8 cellular contexts compared by ENCODE assay signal in the genomic region with DNA sequence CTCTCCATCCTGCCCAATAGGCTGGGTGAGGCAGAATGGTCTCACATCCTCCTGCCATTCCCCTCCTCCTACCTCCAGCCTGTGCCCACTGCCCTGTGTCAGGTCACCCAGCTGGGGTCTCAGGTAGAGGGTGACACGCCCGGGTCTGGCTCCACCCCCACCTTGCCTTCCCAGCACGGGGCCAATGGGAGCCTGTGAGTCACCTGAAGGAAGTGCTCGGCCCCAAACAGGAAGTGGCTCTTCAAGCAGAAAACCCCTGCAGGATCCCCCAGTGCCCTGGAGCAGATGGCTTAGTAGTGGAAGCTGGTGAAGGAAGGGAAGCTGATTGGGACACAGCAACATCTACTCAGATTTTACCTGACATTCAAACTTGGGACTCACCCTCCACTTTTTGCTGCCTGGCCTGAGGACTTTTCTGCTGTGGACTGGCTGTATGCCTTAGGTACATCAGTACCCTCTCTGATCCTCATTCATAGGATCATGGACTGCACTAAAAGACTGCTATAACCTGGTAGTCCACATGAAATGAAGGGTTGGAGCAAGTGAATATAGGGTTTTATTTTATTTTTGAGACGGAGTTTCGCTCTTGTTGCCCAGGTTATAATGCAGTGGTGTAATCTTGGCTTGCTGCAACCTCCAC. TPM values are rescaled to one million over a fixed set of nuclear protein-coding genes. Genes with fewer than 3 reads are reported as not detected.
DNase-seq lines count a peak whose midpoint lies in the region; ATAC-seq, FAIRE-seq and TF ChIP-seq lines count a peak whose summit lies in the region.

No MANE protein-coding gene starts in this region.

- no peak for TF ChIP-seq POLR2A in upper lobe of left lung (IDR thresholded peaks at IDR 0.05)

- no peaks in the 10 kb centered on the region for H3K27me3 Mint-ChIP-seq in endodermal cell (ENCODE audit: insufficient read depth)

- H3K4me1 ChIP-seq in endodermal cell (ENCODE audit: control insufficient read depth, insufficient read depth, low read length) = peaks cover 7% of the 10 kb centered on the region
- peaks cover 4% of the 10 kb centered on the region for H3K4me1 ChIP-seq in left ventricle myocardium inferior
- peaks cover 0 to 9% (median 5%) of the 10 kb centered on the region in 4 donors for H3K4me1 ChIP-seq in upper lobe of left lung

- H3K27me3 ChIP-seq in endodermal cell (ENCODE audit: control insufficient read depth, insufficient read depth, low read length, poor library complexity, severe bottlenecking) (no peaks in the 10 kb centered on the region), left ventricle myocardium inferior (ENCODE audit: low read depth) (no peaks in the 10 kb centered on the region), upper lobe of left lung (no peaks in the 10 kb centered on the region)

- no peak for TF ChIP-seq CTCF in GM12865 (IDR thresholded peaks at IDR 0.05; ENCODE audit: insufficient read depth, low read depth, low read length, missing control alignments)
- no peak for TF ChIP-seq CTCF in endodermal cell (conservative IDR thresholded peaks at IDR 0.05)
- TF ChIP-seq CTCF in left ventricle myocardium inferior (IDR thresholded peaks at IDR 0.05; ENCODE audit: borderline replicate concordance) = no peak
- TF ChIP-seq CTCF in upper lobe of left lung (IDR thresholded peaks at IDR 0.05) = no peak

- H3K27ac ChIP-seq in endodermal cell (ENCODE audit: low read depth, low read length) (no peak overlapping the region), left ventricle myocardium inferior (replicated peaks) (no peak overlapping the region), upper lobe of left lung (peak overlapping the region in 1 of 4 donors; percentile 9)

- no peak for FAIRE-seq in HTR-8/SVneo (lab: Jason Lieb, UNC)

- DNase-seq in GM12865 (ENCODE audit: low read depth) (peak; percentile 67), HTR-8/SVneo (ENCODE audit: insufficient read length, low spot score) (peak; percentile 60), endodermal cell (peak; percentile 88), left ventricle myocardium inferior (no peak), upper lobe of left lung (no peak), HuH-7 (ENCODE audit: low spot score) (no peak)
- DNase-seq in stimulated activated CD8-positive, alpha-beta memory T cell treated with anti-CD3 and anti-CD28 coated beads, Interleukin-4, amount 100 ng/mL, for 48 hours = peak; percentile 74

- no peak overlapping the region for H3K9ac ChIP-seq in endodermal cell (ENCODE audit: extremely low read depth, low read length, poor library complexity, severe bottlenecking)

- no peak overlapping the region for H3K4me3 Mint-ChIP-seq in endodermal cell

- H3K4me3 ChIP-seq in GM12865 (ENCODE audit: low read depth, low read length) = no peak overlapping the region
- H3K4me3 ChIP-seq in endodermal cell (ENCODE audit: low read length) = no peak overlapping the region
- no peak overlapping the region for H3K4me3 ChIP-seq in left ventricle myocardium inferior
- H3K4me3 ChIP-seq in upper lobe of left lung = no peak overlapping the region

- no peak overlapping the region for H3K27ac Mint-ChIP-seq in endodermal cell

- H3K4me1 Mint-ChIP-seq in endodermal cell = peaks cover 10% of the 10 kb centered on the region

- H3K9me3 ChIP-seq in endodermal cell (ENCODE audit: control insufficient read depth, low read length) = no peaks in the 10 kb centered on the region
- no peaks in the 10 kb centered on the region for H3K9me3 ChIP-seq in left ventricle myocardium inferior (replicated peaks)
- H3K9me3 ChIP-seq in upper lobe of left lung = no peaks in the 10 kb centered on the region

- no peaks in the 10 kb centered on the region for H3K36me3 ChIP-seq in endodermal cell (ENCODE audit: control insufficient read depth, insufficient read depth, low read length)
- H3K36me3 ChIP-seq in left ventricle myocardium inferior = no peaks in the 10 kb centered on the region
- no peaks in the 10 kb centered on the region for H3K36me3 ChIP-seq in upper lobe of left lung

- intact Hi-C loops in left ventricle myocardium inferior (cut with micrococcal nuclease) = no loop called here

- peak; percentile 91 to 93 for ATAC-seq in activated CD4-positive, CD25-positive, alpha-beta regulatory T cell treated with anti-CD3 and anti-CD28 coated beads, Interleukin-2, amount 50 U/mL, for 24 hours
- ATAC-seq in upper lobe of left lung (ENCODE audit: low FRiP score in 2 of 2) = no peak

- 67 to 86% methylated on average over 3 to 6 of the region's 6 CpGs for WGBS in endodermal cell (ENCODE audit: insufficient coverage in 1 of 2, insufficient read length in 1 of 2), 2 experiments
- 49 to 62% methylated on average over 4 to 6 of the region's 6 CpGs for WGBS in upper lobe of left lung, 2 donors

- H3K36me3 Mint-ChIP-seq in endodermal cell (ENCODE audit: low read depth) = no peaks in the 10 kb centered on the region

- TF ChIP-seq EP300 in upper lobe of left lung (IDR thresholded peaks at IDR 0.05) = no peak

- no peaks in the 10 kb centered on the region for H3K9me3 Mint-ChIP-seq in endodermal cell

RNA-seq across cellular contexts. Expression of gene GDPD5, which starts 33.4 kb away (rescaled TPM):
- 1 to 10 TPM; 3.0 to 8.6 TPM for total RNA-seq in endodermal cell
- 9.4 TPM for polyA plus RNA-seq in endodermal cell (2013, experiment 1 of 2)
- 7.7 TPM for polyA plus RNA-seq in endodermal cell (2013, experiment 2 of 2)
- 4.4 TPM for total RNA-seq in left ventricle myocardium inferior
- 10 to 100 TPM in 4 of 6 donors, 1 to 10 TPM in 2; 5.7 to 34.6 (median 14.0) TPM for total RNA-seq in upper lobe of left lung

RNA-seq across cellular contexts. Expression of gene KLHL35, which starts 59.3 kb away (rescaled TPM):
- under 1 TPM in 1 of 2 donors, not detected in 1; 0.48 TPM for total RNA-seq in endodermal cell
- polyA plus RNA-seq in endodermal cell (2013, experiment 1 of 2) = 17.5 TPM
- polyA plus RNA-seq in endodermal cell (2013, experiment 2 of 2) = 13.2 TPM
- 0.74 TPM for total RNA-seq in left ventricle myocardium inferior
- total RNA-seq in upper lobe of left lung = 1 to 10 TPM; 3.5 to 7.3 (median 4.3) TPM

Comparison
In these comparisons a context has a peak if more than half of its experiments do, and no peak if none do; other contexts are left out.
1. DNase-seq: peak in GM12865 (single experiment), HTR-8/SVneo (single experiment), endodermal cell (single experiment) and stimulated activated CD8-positive, alpha-beta memory T cell treated with anti-CD3 and anti-CD28 coated beads, Interleukin-4, amount 100 ng/mL, for 48 hours (single experiment); none in left ventricle myocardium inferior (single experiment), upper lobe of left lung (0 of 2) and HuH-7 (single experiment).
2. ATAC-seq: peak in activated CD4-positive, CD25-positive, alpha-beta regulatory T cell treated with anti-CD3 and anti-CD28 coated beads, Interleukin-2, amount 50 U/mL, for 24 hours (2 of 2); none in upper lobe of left lung (0 of 2).